ENCODE assay signal across 23 cellular contexts in the genomic region with DNA sequence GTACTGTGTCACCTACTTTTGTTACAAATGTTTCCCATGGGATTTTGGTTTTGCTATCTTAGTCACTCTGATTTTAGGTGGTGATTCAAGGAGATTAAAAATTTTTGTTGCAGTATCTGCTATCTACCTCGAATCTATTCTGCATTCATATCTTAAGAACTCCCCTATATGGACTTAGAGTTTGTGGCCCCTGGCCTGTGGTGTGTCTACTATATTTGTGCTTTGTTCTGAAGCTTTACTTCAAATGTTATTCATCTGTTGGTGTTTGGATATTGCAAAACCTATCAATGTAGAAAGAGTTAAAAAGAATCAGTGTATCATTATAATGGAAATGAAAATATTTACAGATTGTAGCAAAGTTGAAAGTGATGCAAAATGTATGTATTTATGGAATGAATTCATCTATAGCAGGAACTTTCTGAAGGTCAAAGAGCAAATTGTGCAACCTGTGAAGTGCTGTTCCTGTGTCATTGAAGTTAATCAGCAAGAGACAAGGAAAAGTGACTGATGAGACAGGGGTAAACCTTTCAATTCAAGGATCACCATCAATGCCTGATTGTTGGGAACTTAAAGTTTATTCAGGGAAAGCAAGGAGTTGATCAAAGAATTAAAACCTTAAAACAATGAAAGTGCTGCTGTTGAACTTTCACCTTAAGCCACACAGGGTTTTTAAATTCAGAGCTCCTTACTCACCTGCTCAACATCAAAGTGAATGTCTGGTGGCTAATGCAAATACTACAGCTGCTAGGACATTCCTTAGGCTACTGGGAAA.
DNase-seq lines count a peak whose midpoint lies in the region; ATAC-seq, FAIRE-seq and TF ChIP-seq lines count a peak whose summit lies in the region.
"Had no signal": no experiment of that assay in that cellular context is flagged by ENCODE, and none has a peak within 500 bp of the region (broad histone marks: within the 10 kb centered on the region; RNA-seq: fewer than 3 reads in every experiment).

No MANE protein-coding gene starts in this region.

- no peak for DNase-seq in A549 (ENCODE audit: low read depth in 1 of 2, low spot score in 1 of 2)
- DNase-seq in LoVo (ENCODE audit: low spot score), result peak; percentile 49
- DNase-seq in epithelial cell of esophagus (ENCODE audit: low read depth), result peak; percentile 37
- no peak for DNase-seq in sciatic nerve (ENCODE audit: low spot score)
- DNase-seq in Calu3, result no peak
- DNase-seq in stimulated activated naive CD8-positive, alpha-beta T cell treated with anti-CD3 and anti-CD28 coated beads, Interleukin-15, Interleukin-2, amounts not matched to agents 100 U/mL and 50 U/mL, for 24 hours, result no peak
- DNase-seq: activated CD4-positive, alpha-beta T cell treated with anti-CD3 and anti-CD28 coated beads for 4 hours; activated CD8-positive, alpha-beta memory T cell treated with anti-CD3 and anti-CD28 coated beads, Interleukin-2, amount 50 U/mL, for 48 hours; activated gamma-delta T cell treated with Interleukin-2 at 50 U/mL for 16 hours; amniotic stem cell; GDM1; left cardiac atrium; NCI-H1092; NCI-H510A treated with DMSO at 0.1 percent for 48 hours; nucleus accumbens; right cardiac atrium; tibial artery had no signal

- H3K4me3 Mint-ChIP-seq in nephron, result no peak overlapping the region
- no peak overlapping the region for H3K4me3 Mint-ChIP-seq in Calu3 (ENCODE audit: low read depth, unreplicated experiment)
- H3K4me3 Mint-ChIP-seq: central memory CD8-positive, alpha-beta T cell; stimulated activated memory B cell treated with anti-CD40 and anti-IgM and Interleukin-4, amounts not matched to agents 10 μg/mL and 1 μg/mL and 100 μg/mL, for 72 hours had no signal

- no peak for TF ChIP-seq EP300 in A549 (IDR thresholded peaks at IDR 0.05)

- peaks cover 30% of the 10 kb centered on the region for H3K4me1 ChIP-seq in A549

- WGBS in A549 (ENCODE audit: missing lambda C conversion rate), result 56% methylated on average over 1 of the region's 1 CpG

- H3K4me1 Mint-ChIP-seq in nephron, result peaks cover 30% of the 10 kb centered on the region
- H3K4me1 Mint-ChIP-seq in Calu3 (ENCODE audit: low read depth, unreplicated experiment), result peaks cover 37% of the 10 kb centered on the region

- BruUV-seq in Calu3 (replicated peaks; lab: Mats Ljungman, UMichigan), result no TSS peak

- H3K4me3 ChIP-seq in A549 (no peak overlapping the region), epithelial cell of esophagus (ENCODE audit: low read length) (no peak overlapping the region)
- H3K4me3 ChIP-seq: esophagus muscularis mucosa, gastroesophageal sphincter, tibial artery had no signal

- H3K27me3 Mint-ChIP-seq in nephron (ENCODE audit: low read depth), result no peaks in the 10 kb centered on the region
- no peaks in the 10 kb centered on the region for H3K27me3 Mint-ChIP-seq in Calu3 (ENCODE audit: unreplicated experiment)
- H3K27me3 Mint-ChIP-seq: central memory CD8-positive, alpha-beta T cell; stimulated activated memory B cell treated with anti-CD40 and anti-IgM and Interleukin-4, amounts not matched to agents 10 μg/mL and 1 μg/mL and 100 μg/mL, for 72 hours had no signal

- ATAC-seq in A549 (no peak), sciatic nerve (no peak), GM18505 (IDR thresholded peaks at IDR 0.05; ENCODE audit: unreplicated experiment) (no peak)
- no peak for ATAC-seq in stimulated activated naive CD8-positive, alpha-beta T cell treated with anti-CD3 and anti-CD28 coated beads, Interleukin-15, Interleukin-2, amounts not matched to agents 100 U/mL and 50 U/mL, for 24 hours
- ATAC-seq: gastroesophageal sphincter; left cardiac atrium; right cardiac atrium; stimulated activated memory B cell treated with anti-CD40 and anti-IgM and Interleukin-4, amounts not matched to agents 10 μg/mL and 1 μg/mL and 100 μg/mL, for 72 hours had no signal

- no peak for TF ChIP-seq POLR2A in A549 (IDR thresholded peaks at IDR 0.05; ENCODE audit: low read length)
- no peak for TF ChIP-seq POLR2A in GM18505 (IDR thresholded peaks at IDR 0.05; ENCODE audit: borderline replicate concordance, extremely low read depth, insufficient read depth, insufficient read length)

- CTCF ChIA-PET in A549 (lab: Yijun Ruan, JAX), result interaction anchor here (0.7 to 2.1 kb wide), 8 partner anchors 8 to 162 kb away, joined by 3 to 8 read pairs (median 3); no protein-coding TSS in a partner anchor
- CTCF ChIA-PET in Calu3 (lab: Charles Lee), result interaction anchor here (0.6 to 0.7 kb wide), 2 partner anchors 18 to 48 kb away, joined by 3 read pairs; no protein-coding TSS in a partner anchor

- H3K9me3 Mint-ChIP-seq in nephron (no peaks in the 10 kb centered on the region), Calu3 (ENCODE audit: low read depth, unreplicated experiment) (no peaks in the 10 kb centered on the region)
- H3K9me3 Mint-ChIP-seq: central memory CD8-positive, alpha-beta T cell; stimulated activated memory B cell treated with anti-CD40 and anti-IgM and Interleukin-4, amounts not matched to agents 10 μg/mL and 1 μg/mL and 100 μg/mL, for 72 hours had no signal

- H3K36me3 Mint-ChIP-seq in nephron (ENCODE audit: low read depth), result peaks cover 10% of the 10 kb centered on the region
- H3K36me3 Mint-ChIP-seq in Calu3 (ENCODE audit: insufficient read depth, unreplicated experiment), result peaks cover 6% of the 10 kb centered on the region

- H3K27ac Mint-ChIP-seq in nephron (peak overlapping the region in 2 of 3 experiments; percentile 21 to 50), Calu3 (ENCODE audit: unreplicated experiment) (no peak overlapping the region)
- H3K27ac Mint-ChIP-seq: stimulated activated memory B cell treated with anti-CD40 and anti-IgM and Interleukin-4, amounts not matched to agents 10 μg/mL and 1 μg/mL and 100 μg/mL, for 72 hours had no signal

- no peak for TF ChIP-seq RAD21 in A549 (conservative IDR thresholded peaks at IDR 0.05 in 1 of 2, IDR thresholded peaks at IDR 0.05 in 1 of 2)

- intact Hi-C loops in sciatic nerve (cut with DNase I), result no loop called here
- intact Hi-C loops in Calu3 (cut with micrococcal nuclease; ENCODE audit: unreplicated experiment), result loop anchor here (5.0 kb wide), 1 partner anchor 70 kb away; the partner anchor contains the start of gene SLMAP

- H3K27ac ChIP-seq in A549, result no peak overlapping the region; a peak in 1 of 6 replicates
- H3K27ac ChIP-seq: esophagus muscularis mucosa, gastroesophageal sphincter, tibial artery had no signal

- H3K4me2 ChIP-seq in A549, result peak overlapping the region; percentile 21; the same call in 1 of the 3 replicates

- TF ChIP-seq CTCF in A549 (IDR thresholded peaks at IDR 0.05) (no peak), epithelial cell of esophagus (IDR thresholded peaks at IDR 0.05; ENCODE audit: insufficient read depth, low read depth, low read length, missing control alignments) (no peak), nephron (IDR thresholded peaks at IDR 0.05; ENCODE audit: unreplicated experiment in 3 of 3) (no peak), Calu3 (IDR thresholded peaks at IDR 0.05; ENCODE audit: unreplicated experiment) (no peak)

- FAIRE-seq in A549 (lab: Jason Lieb, UNC), result no peak

- POLR2A ChIA-PET in A549 (lab: Yijun Ruan, JAX), result interaction anchor here (0.6 to 1.2 kb wide), 2 partner anchors 154 to 271 kb away, joined by 3 to 7 read pairs; partner anchors contain the start of gene PDE12

- no peaks in the 10 kb centered on the region for H3K9me3 ChIP-seq in A549
- H3K9me3 ChIP-seq: esophagus muscularis mucosa, gastroesophageal sphincter, tibial artery had no signal

TF ChIP-seq in A549, 52 proteins besides CTCF, POLR2A, EP300 and RAD21:
- TF ChIP-seq NPAS2 (CRISPR knock-in tag; IDR thresholded peaks at IDR 0.05; ENCODE audit: borderline replicate concordance) (no peak), CEBPB (IDR thresholded peaks at IDR 0.05) (peak in 1 of 2 experiments; percentile 35; a peak in 1 of 4 replicates)

Comparison
In these comparisons a context has a peak if more than half of its experiments do, and no peak if none do; other contexts are left out.
1. DNase-seq: peak in LoVo (single experiment) and epithelial cell of esophagus (single experiment); none in A549 (0 of 2), sciatic nerve (single experiment), Calu3 (single experiment) and stimulated activated naive CD8-positive, alpha-beta T cell treated with anti-CD3 and anti-CD28 coated beads, Interleukin-15, Interleukin-2, amounts not matched to agents 100 U/mL and 50 U/mL, for 24 hours (single experiment).